In genomic region chr20:47357296-47358051, GRCh38 we compare ENCODE assay signal across 8 cellular contexts. TPM values are rescaled to one million over a fixed set of nuclear protein-coding genes. Genes with fewer than 3 reads are reported as not detected.
DNase-seq lines count a peak whose midpoint lies in the region; ATAC-seq lines count a peak whose summit lies in the region.

No MANE protein-coding gene starts in this region.

- peak overlapping the region; percentile 44 to 54 for H3K4me3 ChIP-seq in duodenal mucosa (ENCODE audit: low read depth in 1 of 2, low read length in 2 of 2)

- H3K9ac ChIP-seq in duodenal mucosa (ENCODE audit: low read depth in 1 of 2, low read length in 2 of 2): peak overlapping the region; percentile 76 to 79

- ATAC-seq in HG03097 (IDR thresholded peaks at IDR 0.05; ENCODE audit: low FRiP score, unreplicated experiment): peak; percentile 47

- H3K4me1 ChIP-seq in duodenal mucosa (ENCODE audit: control insufficient read depth in 1 of 2, insufficient read depth in 2 of 2, low read length in 2 of 2): peaks cover 86 to 88% of the 10 kb centered on the region in 2 donors

- H3K36me3 ChIP-seq in duodenal mucosa (ENCODE audit: control insufficient read depth in 1 of 2, insufficient read depth in 2 of 2, low read length in 2 of 2): no peaks in the 10 kb centered on the region

- DNase-seq in NCI-H2081 (lab: John Stamatoyannopoulos, UW): peak; percentile 65 to 74
- no peak for DNase-seq in NCI-H2081 treated with DMSO at 0.1 percent for 48 hours (lab: John Stamatoyannopoulos, UW)
- DNase-seq in NCI-H446 (lab: John Stamatoyannopoulos, UW): peak; percentile 62 to 81
- peak; percentile 57 for DNase-seq in activated CD4-positive, alpha-beta T cell treated with anti-CD3 and anti-CD28 coated beads, Interleukin-2, amount 50 U/mL, for 1 hour
- peak; percentile 93 to 95 for DNase-seq in lung microvascular endothelial cell (ENCODE audit: low read depth in 2 of 2)
- DNase-seq in stimulated activated CD4-positive, alpha-beta T cell treated with anti-CD3 and anti-CD28 coated beads, TNF-alpha, amount 100 ng/mL, for 24 hours (ENCODE audit: low read depth in 3 of 3): peak; percentile 37 to 73 (median 48)

- no peaks in the 10 kb centered on the region for H3K9me3 ChIP-seq in duodenal mucosa (ENCODE audit: control insufficient read depth in 1 of 2, low read length in 2 of 2)

- H3K27ac ChIP-seq in duodenal mucosa (ENCODE audit: low read depth, low read length): peak overlapping the region; percentile 87

- H3K27me3 ChIP-seq in duodenal mucosa (ENCODE audit: control insufficient read depth in 1 of 2, insufficient read depth in 2 of 2, low read length in 2 of 2): no peaks in the 10 kb centered on the region

RNA-seq across cellular contexts. Expression of gene ZMYND8, which starts 1.0 kb away (rescaled TPM):
- total RNA-seq in lung microvascular endothelial cell: 34.2 and 74.8 TPM in 2 replicates
